13 cellular contexts compared by ENCODE assay signal in genomic region chr2:127414855-127415592, GRCh38. TPM values are rescaled to one million over a fixed set of nuclear protein-coding genes. Genes with fewer than 3 reads are reported as not detected.
DNase-seq lines count a peak whose midpoint lies in the region; ATAC-seq, FAIRE-seq and TF ChIP-seq lines count a peak whose summit lies in the region.
"Had no signal": no experiment of that assay in that cellular context is flagged by ENCODE, and none has a peak within 500 bp of the region (broad histone marks: within the 10 kb centered on the region; RNA-seq: fewer than 3 reads in every experiment).

No MANE protein-coding gene starts in this region.

- H4K8ac ChIP-seq in IMR-90 (ENCODE audit: low read depth in 2 of 2, low read length in 2 of 2), result peak overlapping the region in 1 of 2 experiments; percentile 6; a peak in 1 of 4 replicates
- H4K8ac ChIP-seq in H1 (ENCODE audit: extremely low read depth, insufficient read depth, low read length), result no peak overlapping the region; the same call in 1 of the 2 replicates

- H2BK5ac ChIP-seq in IMR-90 (ENCODE audit: low read depth, low read length, poor library complexity, severe bottlenecking) (peak overlapping the region; percentile 24), H1 (ENCODE audit: low read depth, low read length) (no peak overlapping the region)

- TF ChIP-seq RAD21 in IMR-90 (IDR thresholded peaks at IDR 0.05; ENCODE audit: low read length) (no peak), H1 (IDR thresholded peaks at IDR 0.05 in 1 of 2, conservative IDR thresholded peaks at IDR 0.05 in 1 of 2; ENCODE audit: low read depth in 2 of 2, low read length in 2 of 2) (no peak)

- WGBS in IMR-90 (ENCODE audit: extremely low coverage in 2 of 2, insufficient read length in 1 of 2), 2 experiments, result no CpG with 5 or more reads among the region's 12 CpGs
- 83% methylated on average over 12 of the region's 12 CpGs; no CpG with 5 or more reads in 1 of the 2 experiments for WGBS in H1 (ENCODE audit: extremely low coverage in 1 of 2, insufficient coverage in 1 of 2, insufficient read length in 1 of 2, insufficient replicate concordance in 2 of 2, low coverage in 1 of 2, low lambda C conversion rate in 2 of 2, missing lambda C conversion rate in 1 of 2), 2 experiments

- H3K4me3 ChIP-seq in ACC112 (ENCODE audit: low read depth, low read length) (no peak overlapping the region), IMR-90 (ENCODE audit: insufficient read depth, low read depth, low read length) (no peak overlapping the region), H1 (ENCODE audit: extremely low read depth in 1 of 4, insufficient read depth in 2 of 4, low read depth in 3 of 4, low read length in 4 of 4) (no peak overlapping the region), neutrophil (ENCODE audit: low read depth in 1 of 2, low read length in 1 of 2) (peak overlapping the region; percentile 72 to 84)

- H3K27ac ChIP-seq in ACC112 (ENCODE audit: low read depth, low read length) (0 out of 2 replicates have a peak overlapping the region, but pooled peaks have one; percentile 66), IMR-90 (ENCODE audit: insufficient read depth, low read length) (no peak overlapping the region), H1 (ENCODE audit: low read depth, low read length) (no peak overlapping the region), neutrophil (peak overlapping the region; percentile 93)

- H2AFZ ChIP-seq in ACC112 (ENCODE audit: low read length, unreplicated experiment) (no peak overlapping the region), IMR-90 (replicated peaks; ENCODE audit: low read length, poor library complexity) (peak overlapping the region; percentile 80), H1 (ENCODE audit: low read length) (no peak overlapping the region; the same call in 1 of the 2 replicates)

- H4K5ac ChIP-seq in IMR-90 (ENCODE audit: low read depth, low read length) (no peak overlapping the region; the same call in 1 of the 2 replicates), H1 (ENCODE audit: insufficient read length, low read depth, low read length) (no peak overlapping the region)

- peak overlapping the region; percentile 59; the same call in 2 of the 3 replicates for H2BK15ac ChIP-seq in IMR-90 (ENCODE audit: low read depth, low read length)
- no peak overlapping the region; the same call in 1 of the 2 replicates for H2BK15ac ChIP-seq in H1 (ENCODE audit: low read length)

- H3K4me1 ChIP-seq in ACC112 (ENCODE audit: control insufficient read depth, insufficient read depth, low read length, unreplicated experiment) (peaks cover 42% of the 10 kb centered on the region), IMR-90 (ENCODE audit: control insufficient read depth, insufficient read depth, low read length) (peaks cover 16% of the 10 kb centered on the region), H1 (replicated peaks in 1 of 4; ENCODE audit: control insufficient read depth in 3 of 4, insufficient read depth in 4 of 4, low read length in 3 of 4) (peaks cover 0 to 6% (median 0%) of the 10 kb centered on the region in 4 experiments; a peak in 2 of 7 replicates), neutrophil (ENCODE audit: control insufficient read depth in 1 of 2, insufficient read depth in 1 of 2, low read depth in 1 of 2, low read length in 1 of 2) (peaks cover 64 to 66% of the 10 kb centered on the region in 2 experiments)

- H3K9me3 ChIP-seq in IMR-90 (ENCODE audit: control insufficient read depth, insufficient read depth, low read length) (no peaks in the 10 kb centered on the region), H1 (ENCODE audit: insufficient read depth in 2 of 2, low read depth in 1 of 2, low read length in 1 of 2) (peaks cover 0 to 4% of the 10 kb centered on the region in 2 experiments; a peak in 1 of 4 replicates), neutrophil (no peaks in the 10 kb centered on the region)

- peak overlapping the region; percentile 86 for H2BK20ac ChIP-seq in IMR-90 (ENCODE audit: low read depth, low read length)
- no peak overlapping the region for H2BK20ac ChIP-seq in H1 (ENCODE audit: low read length)

- H3K36me3 ChIP-seq in ACC112 (ENCODE audit: insufficient read depth, low read length), result peaks cover 3% of the 10 kb centered on the region; the same call in 1 of the 2 replicates
- H3K36me3 ChIP-seq in IMR-90 (ENCODE audit: control insufficient read depth, insufficient read depth, low read length), result no peaks in the 10 kb centered on the region
- H3K36me3 ChIP-seq in H1 (ENCODE audit: control insufficient read depth in 2 of 4, insufficient read depth in 4 of 4, low read length in 3 of 4), result no peaks in the 10 kb centered on the region
- no peaks in the 10 kb centered on the region for H3K36me3 ChIP-seq in neutrophil

- peaks cover 5% of the 10 kb centered on the region; the same call in 1 of the 2 replicates for H3K23me2 ChIP-seq in H1 (ENCODE audit: low read depth, low read length)

- TF ChIP-seq EP300 in H1 (IDR thresholded peaks at IDR 0.05; ENCODE audit: borderline replicate concordance in 1 of 2, low read depth in 2 of 2, low read length in 2 of 2), result no peak

- H3K23ac ChIP-seq in IMR-90 (ENCODE audit: low read depth, low read length) (peak overlapping the region; percentile 69; the same call in 1 of the 2 replicates), H1 (ENCODE audit: insufficient read length) (no peak overlapping the region)

- H3K79me1 ChIP-seq in IMR-90 (ENCODE audit: low read depth in 1 of 2, low read length in 2 of 2) (peaks cover 0 to 4% of the 10 kb centered on the region in 2 experiments; a peak in 1 of 4 replicates), H1 (ENCODE audit: low read depth, low read length) (no peaks in the 10 kb centered on the region)

- no peak for ATAC-seq in IMR-90 (ENCODE audit: low read depth)
- ATAC-seq in HG02763 (IDR thresholded peaks at IDR 0.05; ENCODE audit: unreplicated experiment), result no peak

- POLR2A ChIA-PET in IMR-90 (lab: Charles Lee; ENCODE audit: unreplicated experiment) (no interaction called here), H1 (lab: Charles Lee; ENCODE audit: partially characterized antibody) (interaction anchor here (0.7 to 1.4 kb wide), 6 partner anchors 7 to 121 kb away, joined by 3 to 4 read pairs (median 4); partner anchors contain the start of gene ERCC3)

- H4K20me1 ChIP-seq in IMR-90 (ENCODE audit: insufficient read depth, low read length) (no peaks in the 10 kb centered on the region), H1 (replicated peaks in 1 of 2; ENCODE audit: control insufficient read depth in 1 of 2, insufficient read depth in 2 of 2, low read length in 2 of 2) (no peaks in the 10 kb centered on the region)

- no peak for FAIRE-seq in H1 (lab: Jason Lieb, UNC)
- FAIRE-seq: G401.6, H54 had no signal

- peaks cover 20% of the 10 kb centered on the region; the same call in 1 of the 2 replicates for H3K9me1 ChIP-seq in IMR-90 (ENCODE audit: insufficient read depth, low read length)

- no TSS peak for BruUV-seq in IMR-90 (replicated peaks; lab: Mats Ljungman, UMichigan)

- H3K9ac ChIP-seq in IMR-90 (ENCODE audit: low read depth, low read length), result no peak overlapping the region
- no peak overlapping the region for H3K9ac ChIP-seq in H1 (replicated peaks in 1 of 4; ENCODE audit: extremely low read depth in 1 of 4, low read depth in 3 of 4, low read length in 3 of 4)

- in situ Hi-C loops in IMR-90 (cut with MboI; ENCODE audit: low sequenced_read_pairs), result no loop called here

- H3K4me3 Mint-ChIP-seq in mesothelial cell of epicardium, result no peak overlapping the region

- H3K4me2 ChIP-seq in IMR-90 (ENCODE audit: low read depth, low read length) (no peak overlapping the region), H1 (ENCODE audit: insufficient read depth in 1 of 2, low read depth in 2 of 2, low read length in 2 of 2) (peak overlapping the region in 1 of 2 experiments; percentile 38; a peak in 1 of 4 replicates)

- dilution Hi-C loops in IMR-90 (cut with HindIII; ENCODE audit: low sequenced_read_pairs, unreplicated experiment), result no loop called here

- H3K36me3 Mint-ChIP-seq in mesothelial cell of epicardium, result peaks cover 2% of the 10 kb centered on the region

- H3K14ac ChIP-seq in IMR-90 (replicated peaks; ENCODE audit: low read depth, low read length) (peak overlapping the region; percentile 66; the same call in 1 of the 2 replicates), H1 (ENCODE audit: insufficient read length) (no peak overlapping the region)

- no peak for DNase-seq in IMR-90
- no peak for DNase-seq in H1 (ENCODE audit: low read depth in 1 of 2, low spot score in 2 of 2)
- no peak for DNase-seq in NOMO-1 treated with DMSO at 0.1 percent for 48 hours (lab: John Stamatoyannopoulos, UW; ENCODE audit: unreplicated experiment)
- DNase-seq in cerebellar nuclear complex (lab: John Stamatoyannopoulos, UW), result no peak
- no peak for DNase-seq in mesothelial cell of epicardium (ENCODE audit: low spot score in 2 of 2, unreplicated experiment in 2 of 2)

- no peak overlapping the region for H3K27ac Mint-ChIP-seq in mesothelial cell of epicardium
- H3K27ac Mint-ChIP-seq: activated CD8-positive, alpha-beta T cell treated with anti-CD3 and anti-CD28 coated beads, Interleukin-2, amount 10 ng/mL, durations not matched to agents 7 days and 5 days had no signal

- TF ChIP-seq POLR2A in IMR-90 (IDR thresholded peaks at IDR 0.05; ENCODE audit: low read depth, low read length), result no peak
- no peak for TF ChIP-seq POLR2A in H1 (IDR thresholded peaks at IDR 0.05; ENCODE audit: control extremely low read depth in 1 of 2, low read depth in 2 of 2, low read length in 2 of 2)

- peak overlapping the region; percentile 21; the same call in 1 of the 2 replicates for H2BK12ac ChIP-seq in H1 (ENCODE audit: low read depth, low read length)

- H4K91ac ChIP-seq in IMR-90 (ENCODE audit: insufficient read depth, low read depth, low read length) (peak overlapping the region; percentile 62), H1 (replicated peaks; ENCODE audit: insufficient read length, low read length) (no peak overlapping the region)

- H3K27me3 Mint-ChIP-seq in mesothelial cell of epicardium (ENCODE audit: low read depth), result peaks cover 13% of the 10 kb centered on the region

- peaks cover 42% of the 10 kb centered on the region for H3K4me1 Mint-ChIP-seq in mesothelial cell of epicardium

- peak overlapping the region; percentile 92 for H2BK120ac ChIP-seq in IMR-90 (ENCODE audit: low read depth, low read length)
- no peak overlapping the region for H2BK120ac ChIP-seq in H1 (replicated peaks; ENCODE audit: low read depth, low read length)

- H3K4ac ChIP-seq in IMR-90 (ENCODE audit: low read depth, low read length) (peak overlapping the region; percentile 86), H1 (replicated peaks; ENCODE audit: insufficient read length, low read depth, low read length) (no peak overlapping the region)

- peaks cover 17% of the 10 kb centered on the region for H3K9me3 Mint-ChIP-seq in mesothelial cell of epicardium

- TF ChIP-seq CTCF in IMR-90 (conservative IDR thresholded peaks at IDR 0.05; ENCODE audit: low read depth, low read length) (no peak), H1 (IDR thresholded peaks at IDR 0.05; ENCODE audit: control extremely low read depth in 1 of 3, insufficient read depth in 1 of 3, low read depth in 1 of 3, low read length in 3 of 3) (no peak), neutrophil (IDR thresholded peaks at IDR 0.05) (no peak), mesothelial cell of epicardium (IDR thresholded peaks at IDR 0.05; ENCODE audit: unreplicated experiment) (no peak)

- H3K27me3 ChIP-seq in ACC112 (ENCODE audit: insufficient read depth, low read length), result no peaks in the 10 kb centered on the region
- no peaks in the 10 kb centered on the region; the same call in 1 of the 2 replicates for H3K27me3 ChIP-seq in IMR-90 (ENCODE audit: control insufficient read depth, insufficient read depth, low read length)
- peaks cover 1 to 33% (median 20%) of the 10 kb centered on the region in 4 experiments for H3K27me3 ChIP-seq in H1 (replicated peaks in 1 of 4; ENCODE audit: control insufficient read depth in 3 of 4, extremely low read depth in 1 of 4, insufficient read depth in 3 of 4, low read length in 3 of 4)
- H3K27me3 ChIP-seq in neutrophil, result no peaks in the 10 kb centered on the region

- H3K18ac ChIP-seq in IMR-90 (ENCODE audit: low read depth, low read length) (peak overlapping the region; percentile 45; the same call in 1 of the 2 replicates), H1 (ENCODE audit: extremely low read depth, low read length) (no peak overlapping the region)

- CTCF ChIA-PET in IMR-90 (lab: Yijun Ruan, JAX) (interaction anchor here (1.0 kb wide), 1 partner anchor 10 kb away, joined by 3 read pairs; no protein-coding TSS in a partner anchor), H1 (lab: Charles Lee; ENCODE audit: partially characterized antibody) (interaction anchor here (0.6 to 7.4 kb wide), 44 partner anchors 9 to 429 kb away, joined by 3 to 74 read pairs (median 4); no protein-coding TSS in a partner anchor)

- H2AK9ac ChIP-seq in IMR-90 (replicated peaks; ENCODE audit: low read depth, low read length, poor library complexity), result peak overlapping the region; percentile 68

- no peak overlapping the region for H3K56ac ChIP-seq in IMR-90 (ENCODE audit: extremely low read depth, insufficient read depth, low read length)
- H3K56ac ChIP-seq in H1 (replicated peaks; ENCODE audit: insufficient read length, low read depth, low read length), result no peak overlapping the region

- intact Hi-C loops in IMR-90 (cut with micrococcal nuclease), result no loop called here

- peak overlapping the region; percentile 90 for H2AK5ac ChIP-seq in IMR-90 (ENCODE audit: low read depth, low read length)
- H2AK5ac ChIP-seq in H1 (ENCODE audit: low read depth, low read length), result no peak overlapping the region; the same call in 1 of the 2 replicates

- H3K79me2 ChIP-seq in ACC112 (ENCODE audit: control insufficient read depth, insufficient read depth, low read length, unreplicated experiment) (no peaks in the 10 kb centered on the region), H1 (ENCODE audit: control insufficient read depth in 1 of 2, insufficient read depth in 2 of 2, low read length in 2 of 2) (no peaks in the 10 kb centered on the region)

RNA-seq across cellular contexts. Expression of gene PROC, which starts 3.2 kb away (rescaled TPM):
- total RNA-seq in IMR-90 (2012; rRNA removed), result 0.28 TPM in 1 of 2 replicates, not detected in the other
- polyA plus RNA-seq in IMR-90 (2012; rRNA removed), result 0.07 TPM in 1 of 2 replicates, not detected in the other
- 0.10 TPM in 1 of 2 replicates, not detected in the other for polyA plus RNA-seq in IMR-90 (2012; cell fraction: cytosol; rRNA removed)
- polyA plus RNA-seq in IMR-90 (2012; cell fraction: nucleus; rRNA removed; ENCODE audit: low replicate concordance), result 0.05 and 0.22 TPM in 2 replicates
- total RNA-seq in H1 (2021; fragmentation: NEBNext Ultra II Directional; extraction: Animal tissue kit (Norgen Biotek cat#: 25700)), result 1.5 and 1.7 TPM in 2 replicates
- polyA plus RNA-seq in H1 (2011; rRNA removed), result 1.6 and 2.2 TPM in 2 replicates
- 1.5 TPM for polyA plus RNA-seq in H1 (2011; cell fraction: cytosol; rRNA removed)
- polyA plus RNA-seq in H1 (2011; cell fraction: nucleus; rRNA removed), result 2.2 TPM
- 1.3 to 2.7 TPM (median 2.3 TPM) in 4 replicates for polyA plus RNA-seq in H1 (2012, experiment 1 of 2)
- 1.5 TPM for polyA plus RNA-seq in H1 (2012, experiment 2 of 2)
- polyA plus RNA-seq in H1 (2013, experiment 1 of 2), result 1.7 TPM
- 1.4 TPM for polyA plus RNA-seq in H1 (2013, experiment 2 of 2)
- 0.19 and 0.24 TPM in 2 replicates for polyA minus RNA-seq in H1 (2011; rRNA and poly(A)+ RNA removed)
- not detected for polyA minus RNA-seq in H1 (2011; cell fraction: cytosol; rRNA and poly(A)+ RNA removed)
- not detected for polyA minus RNA-seq in H1 (2011; cell fraction: nucleus; rRNA and poly(A)+ RNA removed)
- 0.24 to 0.25 TPM (median 0.25 TPM) in 3 replicates for total RNA-seq in mesothelial cell of epicardium
- total RNA-seq: activated CD8-positive, alpha-beta T cell treated with anti-CD3 and anti-CD28 coated beads, Interleukin-2, amount 10 ng/mL, durations not matched to agents 7 days and 5 days; HT1080; left cardiac atrium had no signal

RNA-seq across cellular contexts. Expression of gene MAP3K2, which starts 27.2 kb away (rescaled TPM):
- total RNA-seq in IMR-90 (2012; rRNA removed) (30.8 and 31.9 TPM in 2 replicates), mesothelial cell of epicardium (47.6 to 48.1 TPM (median 47.9 TPM) in 3 replicates)
- polyA plus RNA-seq in IMR-90 (2012; rRNA removed) (6.2 and 6.5 TPM in 2 replicates), H1 (2011; rRNA removed) (2.0 and 2.3 TPM in 2 replicates)
- polyA plus RNA-seq in IMR-90 (2012; cell fraction: cytosol; rRNA removed), result 2.0 and 2.1 TPM in 2 replicates
- 3.2 and 7.7 TPM in 2 replicates for polyA plus RNA-seq in IMR-90 (2012; cell fraction: nucleus; rRNA removed; ENCODE audit: low replicate concordance)
- total RNA-seq in H1 (2021; fragmentation: NEBNext Ultra II Directional; extraction: Animal tissue kit (Norgen Biotek cat#: 25700)), result 23.2 and 24.2 TPM in 2 replicates
- polyA plus RNA-seq in H1 (2011; cell fraction: cytosol; rRNA removed), result 2.8 TPM
- 7.5 TPM for polyA plus RNA-seq in H1 (2011; cell fraction: nucleus; rRNA removed)
- polyA plus RNA-seq in H1 (2012, experiment 1 of 2), result 3.8 to 5.9 TPM (median 5.7 TPM) in 4 replicates
- 0.22 TPM for polyA plus RNA-seq in H1 (2012, experiment 2 of 2)
- 8.0 TPM for polyA plus RNA-seq in H1 (2013, experiment 1 of 2)
- 7.1 TPM for polyA plus RNA-seq in H1 (2013, experiment 2 of 2)
- 16.6 and 27.5 TPM in 2 replicates for polyA minus RNA-seq in H1 (2011; rRNA and poly(A)+ RNA removed)
- polyA minus RNA-seq in H1 (2011; cell fraction: cytosol; rRNA and poly(A)+ RNA removed), result 21.1 TPM
- 31.6 TPM for polyA minus RNA-seq in H1 (2011; cell fraction: nucleus; rRNA and poly(A)+ RNA removed)

Comparison
In these comparisons a context has a peak if more than half of its experiments do, and no peak if none do; other contexts are left out.
1. H3K27ac ChIP-seq: peak in ACC112 (single experiment) and neutrophil (single experiment); none in IMR-90 (single experiment) and H1 (single experiment).
2. H3K4me3 ChIP-seq: peak in neutrophil (2 of 2); none in ACC112 (single experiment), IMR-90 (single experiment) and H1 (0 of 4).